In genomic region chr3:160545481-160545880, GRCh38 we compare ENCODE assay signal across 21 cellular contexts. TPM values are rescaled to one million over a fixed set of nuclear protein-coding genes. Genes with fewer than 3 reads are reported as not detected.
DNase-seq lines count a peak whose midpoint lies in the region; ATAC-seq and TF ChIP-seq lines count a peak whose summit lies in the region.
"Had no signal": no experiment of that assay in that cellular context is flagged by ENCODE, and none has a peak within 500 bp of the region (broad histone marks: within the 10 kb centered on the region; RNA-seq: fewer than 3 reads in every experiment).

No MANE protein-coding gene starts in this region.

- peaks cover 28% of the 10 kb centered on the region for H3K36me3 Mint-ChIP-seq in activated naive CD4-positive, alpha-beta T cell treated with anti-CD3 and anti-CD28 coated beads, Interleukin-2, amount 50 U/mL, for 24 hours
- peaks cover 3 to 35% of the 10 kb centered on the region in 2 donors for H3K36me3 Mint-ChIP-seq in activated naive CD4-positive, alpha-beta T cell treated with anti-CD3 and anti-CD28 coated beads, Interleukin-2, amount 50 U/mL, for 72 hours
- H3K36me3 Mint-ChIP-seq in endodermal cell (ENCODE audit: low read depth) (peaks cover 18% of the 10 kb centered on the region), progenitor cell of endocrine pancreas (ENCODE audit: insufficient read depth) (peaks cover 34% of the 10 kb centered on the region)

- no peaks in the 10 kb centered on the region for H3K27me3 ChIP-seq in endodermal cell (ENCODE audit: control insufficient read depth, insufficient read depth, low read length, poor library complexity, severe bottlenecking)

- no peaks in the 10 kb centered on the region for H3K27me3 Mint-ChIP-seq in activated naive CD4-positive, alpha-beta T cell treated with anti-CD3 and anti-CD28 coated beads, Interleukin-2, amount 50 U/mL, for 24 hours
- H3K27me3 Mint-ChIP-seq in endodermal cell (ENCODE audit: insufficient read depth): no peaks in the 10 kb centered on the region
- H3K27me3 Mint-ChIP-seq in progenitor cell of endocrine pancreas: no peaks in the 10 kb centered on the region

- no peaks in the 10 kb centered on the region for H3K4me1 ChIP-seq in endodermal cell (ENCODE audit: control insufficient read depth, insufficient read depth, low read length)

- TF ChIP-seq CTCF in endodermal cell (conservative IDR thresholded peaks at IDR 0.05): no peak
- no peak for TF ChIP-seq CTCF in progenitor cell of endocrine pancreas (IDR thresholded peaks at IDR 0.05; ENCODE audit: unreplicated experiment)

- peaks cover 20% of the 10 kb centered on the region for H3K9me3 ChIP-seq in endodermal cell (ENCODE audit: control insufficient read depth, low read length)
- H3K9me3 ChIP-seq: Caco-2 had no signal

- DNase-seq in activated naive CD4-positive, alpha-beta T cell treated with anti-CD3 and anti-CD28 coated beads, Interleukin-2, amount 50 U/mL, for 72 hours (ENCODE audit: low spot score in 2 of 2): no peak
- DNase-seq in endodermal cell (no peak), progenitor cell of endocrine pancreas (ENCODE audit: low spot score, unreplicated experiment) (no peak), NCI-H2171 (lab: John Stamatoyannopoulos, UW) (no peak), NCI-H1105 (lab: John Stamatoyannopoulos, UW) (no peak)
- DNase-seq: activated CD4-positive, alpha-beta T cell treated with anti-CD3 and anti-CD28 coated beads, Interleukin-2, amount 50 U/mL, for 4 hours; activated CD4-positive, CD25-positive, alpha-beta regulatory T cell; activated CD8-positive, alpha-beta memory T cell treated with anti-CD3 and anti-CD28 coated beads, Interleukin-2, amount 50 U/mL, for 4 hours; activated gamma-delta T cell treated with Interleukin-2 at 50 U/mL for 16 hours; amniotic stem cell; Caco-2; islet precursor cell; MM.1S; NCI-H1417 treated with DMSO at 0.1 percent for 48 hours; NCI-H2081 treated with DMSO at 0.1 percent for 48 hours; NCI-H446; occipital lobe; substantia nigra had no signal

- peak overlapping the region; percentile 11 for H3K4me3 Mint-ChIP-seq in activated naive CD4-positive, alpha-beta T cell treated with anti-CD3 and anti-CD28 coated beads, Interleukin-2, amount 50 U/mL, for 24 hours
- no peak overlapping the region for H3K4me3 Mint-ChIP-seq in endodermal cell
- no peak overlapping the region for H3K4me3 Mint-ChIP-seq in progenitor cell of endocrine pancreas (ENCODE audit: low read depth)

- WGBS in endodermal cell (ENCODE audit: insufficient coverage in 1 of 2, insufficient read length in 1 of 2), 2 experiments: 97 to 100% methylated on average over 3 of the region's 3 CpGs

- H3K27ac Mint-ChIP-seq in activated naive CD4-positive, alpha-beta T cell treated with anti-CD3 and anti-CD28 coated beads, Interleukin-2, amount 50 U/mL, for 24 hours: peak overlapping the region; percentile 39
- H3K27ac Mint-ChIP-seq in activated naive CD4-positive, alpha-beta T cell treated with anti-CD3 and anti-CD28 coated beads, Interleukin-2, amount 50 U/mL, for 72 hours: peak overlapping the region in 1 of 2 donors; percentile 7
- H3K27ac Mint-ChIP-seq in endodermal cell: peak overlapping the region; percentile 8
- peak overlapping the region; percentile 42 for H3K27ac Mint-ChIP-seq in progenitor cell of endocrine pancreas

- no peak for ATAC-seq in activated naive CD4-positive, alpha-beta T cell treated with anti-CD3 and anti-CD28 coated beads, Interleukin-2, amount 50 U/mL, for 72 hours
- ATAC-seq in HG02885 (IDR thresholded peaks at IDR 0.05; ENCODE audit: poor library complexity, unreplicated experiment) (peak; percentile 6), GM18868 (IDR thresholded peaks at IDR 0.05; ENCODE audit: unreplicated experiment) (no peak)

- H3K27ac ChIP-seq in endodermal cell (ENCODE audit: low read depth, low read length): no peak overlapping the region

- H3K9me3 Mint-ChIP-seq in activated naive CD4-positive, alpha-beta T cell treated with anti-CD3 and anti-CD28 coated beads, Interleukin-2, amount 50 U/mL, for 24 hours: peaks cover 10% of the 10 kb centered on the region
- peaks cover 4 to 16% of the 10 kb centered on the region in 2 donors for H3K9me3 Mint-ChIP-seq in activated naive CD4-positive, alpha-beta T cell treated with anti-CD3 and anti-CD28 coated beads, Interleukin-2, amount 50 U/mL, for 72 hours
- H3K9me3 Mint-ChIP-seq in endodermal cell (peaks cover 16% of the 10 kb centered on the region), progenitor cell of endocrine pancreas (ENCODE audit: low read depth) (peaks cover 22% of the 10 kb centered on the region)

- no peak overlapping the region for H3K9ac ChIP-seq in endodermal cell (ENCODE audit: extremely low read depth, low read length, poor library complexity, severe bottlenecking)

- H3K4me1 Mint-ChIP-seq in activated naive CD4-positive, alpha-beta T cell treated with anti-CD3 and anti-CD28 coated beads, Interleukin-2, amount 50 U/mL, for 24 hours: peaks cover 89% of the 10 kb centered on the region
- H3K4me1 Mint-ChIP-seq in endodermal cell: peaks cover 6% of the 10 kb centered on the region
- peaks cover 10% of the 10 kb centered on the region for H3K4me1 Mint-ChIP-seq in progenitor cell of endocrine pancreas (ENCODE audit: low read depth)

- no peak overlapping the region for H3K4me3 ChIP-seq in endodermal cell (ENCODE audit: low read length)

- peaks cover 13% of the 10 kb centered on the region for H3K36me3 ChIP-seq in endodermal cell (ENCODE audit: control insufficient read depth, insufficient read depth, low read length)

RNA-seq across cellular contexts. Expression of gene KPNA4, which starts 19.9 kb away (rescaled TPM):
- 10 to 100 TPM; 32.9 to 86.8 TPM for total RNA-seq in activated naive CD4-positive, alpha-beta T cell treated with anti-CD3 and anti-CD28 coated beads, Interleukin-2, amount 50 U/mL, for 72 hours
- total RNA-seq in endodermal cell (10 to 100 TPM; 65.2 to 73.0 TPM), progenitor cell of endocrine pancreas (56.5 and 59.1 TPM in 2 replicates)
- 33.9 TPM for polyA plus RNA-seq in endodermal cell (2013, experiment 1 of 2)
- 32.1 TPM for polyA plus RNA-seq in endodermal cell (2013, experiment 2 of 2)
